ENCODE assay signal across 24 cellular contexts in the genomic region with DNA sequence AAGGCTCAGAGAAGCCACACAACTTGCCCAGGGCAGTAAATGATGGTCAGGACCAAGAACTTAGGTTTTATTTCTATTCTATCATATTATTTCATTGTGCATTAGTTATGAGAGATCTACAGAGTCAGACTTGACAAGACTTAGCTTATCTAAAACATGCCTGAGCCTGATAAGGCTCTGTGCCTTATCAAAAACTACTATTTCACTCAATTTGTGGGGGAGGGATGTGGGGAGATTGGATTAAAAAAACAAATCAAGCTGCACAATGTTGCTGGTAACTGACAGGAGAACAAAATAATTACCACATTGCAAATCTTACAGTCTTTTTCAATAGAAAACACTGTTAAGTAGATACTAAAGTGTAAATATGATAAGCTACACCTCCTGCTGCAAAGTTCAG.
"Had no signal": no experiment of that assay in that cellular context is flagged by ENCODE, and none has a peak within 500 bp of the region (broad histone marks: within the 10 kb centered on the region; RNA-seq: fewer than 3 reads in every experiment).

No MANE protein-coding gene starts in this region.

- H3K27me3 ChIP-seq: esophagus squamous epithelium, neutrophil, right lobe of liver, suprapubic skin, thyroid gland, vagina had no signal

- ATAC-seq: mucosa of descending colon; natural killer cell treated with Interleukin-12 subunit alpha and Interleukin-12 subunit beta and Interleukin-15 and Interleukin-18, amount 100 ng/mL, for 72 hours; stimulated activated naive CD8-positive, alpha-beta T cell treated with anti-CD3 and anti-CD28 coated beads, Interleukin-15, amount 100 ng/mL, for 72 hours had no signal

- H3K4me3 Mint-ChIP-seq: memory B cell; mesothelial cell of epicardium; naive B cell; natural killer cell treated with Interleukin-12 subunit alpha and Interleukin-12 subunit beta and Interleukin-15 and Interleukin-18, amount 100 ng/mL, for 72 hours; neural crest cell; stimulated activated naive CD8-positive, alpha-beta T cell treated with anti-CD3 and anti-CD28 coated beads, Interleukin-15, amount 100 ng/mL, for 72 hours had no signal

- H3K9me3 Mint-ChIP-seq: memory B cell; mesothelial cell of epicardium; naive B cell; natural killer cell treated with Interleukin-12 subunit alpha and Interleukin-12 subunit beta and Interleukin-15 and Interleukin-18, amount 100 ng/mL, for 72 hours; neural crest cell; stimulated activated naive CD8-positive, alpha-beta T cell treated with anti-CD3 and anti-CD28 coated beads, Interleukin-15, amount 100 ng/mL, for 72 hours had no signal

- H3K4me3 ChIP-seq: esophagus squamous epithelium, lung, mucosa of descending colon, right lobe of liver, suprapubic skin, thyroid gland, vagina had no signal

- H3K9me3 ChIP-seq: esophagus squamous epithelium, mucosa of descending colon, neutrophil, right lobe of liver, suprapubic skin, thyroid gland, vagina had no signal

- H3K36me3 Mint-ChIP-seq: natural killer cell treated with Interleukin-12 subunit alpha and Interleukin-12 subunit beta and Interleukin-15 and Interleukin-18, amount 100 ng/mL, for 72 hours had no signal

- H3K4me1 ChIP-seq: parathyroid adenoma, right lobe of liver, suprapubic skin, thyroid gland, vagina had no signal

- H3K9ac ChIP-seq: parathyroid adenoma had no signal

- H3K36me3 ChIP-seq: neutrophil, thyroid gland, vagina had no signal

- H3K27ac Mint-ChIP-seq: memory B cell; mesothelial cell of epicardium; progenitor cell of endocrine pancreas; stimulated activated naive CD8-positive, alpha-beta T cell treated with anti-CD3 and anti-CD28 coated beads, Interleukin-15, amount 100 ng/mL, for 72 hours had no signal

- DNase-seq: effector CD8-positive, alpha-beta T cell; esophagus squamous epithelium; foreskin melanocyte; glutamatergic neuron; mucosa of descending colon; naive B cell; right lobe of liver; small intestine; stimulated activated CD4-positive, alpha-beta T cell treated with anti-CD3 and anti-CD28 coated beads, Interleukin-15, amount 100 ng/mL, for 24 hours; stimulated activated CD4-positive, alpha-beta T cell treated with anti-CD3 and anti-CD28 coated beads, Interleukin-2, amount 100 ng/mL, for 48 hours; stimulated activated naive CD4-positive, alpha-beta T cell; stimulated activated naive CD8-positive, alpha-beta T cell treated with anti-CD3 and anti-CD28 coated beads, Interleukin-15, amount 100 ng/mL, for 72 hours; thyroid gland; trophoblast cell had no signal

- H3K27me3 Mint-ChIP-seq: memory B cell; naive B cell; natural killer cell treated with Interleukin-12 subunit alpha and Interleukin-12 subunit beta and Interleukin-15 and Interleukin-18, amount 100 ng/mL, for 72 hours; progenitor cell of endocrine pancreas; stimulated activated naive CD8-positive, alpha-beta T cell treated with anti-CD3 and anti-CD28 coated beads, Interleukin-15, amount 100 ng/mL, for 72 hours had no signal

- H3K27ac ChIP-seq: esophagus squamous epithelium, neutrophil, parathyroid adenoma, right lobe of liver, suprapubic skin, thyroid gland, vagina had no signal
